ENCODE assay signal across 1 cellular context in the genomic region with DNA sequence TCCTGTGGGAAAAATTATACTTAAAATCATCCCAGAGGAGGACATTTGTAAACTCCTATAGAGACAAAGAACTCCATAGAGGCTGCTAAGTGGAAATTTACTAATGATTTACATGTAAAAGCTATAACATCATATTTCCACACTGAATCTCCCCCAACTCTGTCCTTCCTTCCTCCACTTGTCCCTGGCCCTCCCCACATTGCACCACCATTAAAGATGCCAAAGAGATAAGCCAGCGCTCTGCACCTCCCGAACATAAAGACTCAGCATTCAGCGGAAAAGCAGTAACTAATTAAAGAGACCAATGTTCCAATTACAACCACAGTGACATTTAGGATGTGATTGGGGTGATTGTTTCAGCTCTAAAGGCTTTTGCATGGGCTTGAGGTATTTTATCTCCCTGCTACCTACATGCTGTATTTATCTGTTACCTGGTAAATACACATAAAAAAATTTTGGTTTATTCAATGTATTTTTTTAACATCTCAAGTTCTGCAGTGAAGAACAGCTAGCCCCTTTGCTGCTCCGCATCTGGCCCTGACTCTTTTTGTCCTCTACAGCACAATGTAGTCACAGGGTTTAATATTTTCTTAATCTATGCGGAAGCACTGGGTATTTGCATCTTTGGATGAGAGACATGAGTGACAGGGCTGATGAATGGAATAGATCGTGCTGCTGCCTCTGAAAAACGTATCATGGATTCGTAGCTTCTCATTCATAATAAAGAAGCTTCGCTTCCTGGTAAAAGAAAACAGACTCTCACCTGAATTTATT.
TF ChIP-seq lines count a peak whose summit lies in the region.

No MANE protein-coding gene starts in this region.

TF ChIP-seq in K562, 482 proteins besides CTCF, POLR2A, EP300 and RAD21:
- TF ChIP-seq, protein P1, sequence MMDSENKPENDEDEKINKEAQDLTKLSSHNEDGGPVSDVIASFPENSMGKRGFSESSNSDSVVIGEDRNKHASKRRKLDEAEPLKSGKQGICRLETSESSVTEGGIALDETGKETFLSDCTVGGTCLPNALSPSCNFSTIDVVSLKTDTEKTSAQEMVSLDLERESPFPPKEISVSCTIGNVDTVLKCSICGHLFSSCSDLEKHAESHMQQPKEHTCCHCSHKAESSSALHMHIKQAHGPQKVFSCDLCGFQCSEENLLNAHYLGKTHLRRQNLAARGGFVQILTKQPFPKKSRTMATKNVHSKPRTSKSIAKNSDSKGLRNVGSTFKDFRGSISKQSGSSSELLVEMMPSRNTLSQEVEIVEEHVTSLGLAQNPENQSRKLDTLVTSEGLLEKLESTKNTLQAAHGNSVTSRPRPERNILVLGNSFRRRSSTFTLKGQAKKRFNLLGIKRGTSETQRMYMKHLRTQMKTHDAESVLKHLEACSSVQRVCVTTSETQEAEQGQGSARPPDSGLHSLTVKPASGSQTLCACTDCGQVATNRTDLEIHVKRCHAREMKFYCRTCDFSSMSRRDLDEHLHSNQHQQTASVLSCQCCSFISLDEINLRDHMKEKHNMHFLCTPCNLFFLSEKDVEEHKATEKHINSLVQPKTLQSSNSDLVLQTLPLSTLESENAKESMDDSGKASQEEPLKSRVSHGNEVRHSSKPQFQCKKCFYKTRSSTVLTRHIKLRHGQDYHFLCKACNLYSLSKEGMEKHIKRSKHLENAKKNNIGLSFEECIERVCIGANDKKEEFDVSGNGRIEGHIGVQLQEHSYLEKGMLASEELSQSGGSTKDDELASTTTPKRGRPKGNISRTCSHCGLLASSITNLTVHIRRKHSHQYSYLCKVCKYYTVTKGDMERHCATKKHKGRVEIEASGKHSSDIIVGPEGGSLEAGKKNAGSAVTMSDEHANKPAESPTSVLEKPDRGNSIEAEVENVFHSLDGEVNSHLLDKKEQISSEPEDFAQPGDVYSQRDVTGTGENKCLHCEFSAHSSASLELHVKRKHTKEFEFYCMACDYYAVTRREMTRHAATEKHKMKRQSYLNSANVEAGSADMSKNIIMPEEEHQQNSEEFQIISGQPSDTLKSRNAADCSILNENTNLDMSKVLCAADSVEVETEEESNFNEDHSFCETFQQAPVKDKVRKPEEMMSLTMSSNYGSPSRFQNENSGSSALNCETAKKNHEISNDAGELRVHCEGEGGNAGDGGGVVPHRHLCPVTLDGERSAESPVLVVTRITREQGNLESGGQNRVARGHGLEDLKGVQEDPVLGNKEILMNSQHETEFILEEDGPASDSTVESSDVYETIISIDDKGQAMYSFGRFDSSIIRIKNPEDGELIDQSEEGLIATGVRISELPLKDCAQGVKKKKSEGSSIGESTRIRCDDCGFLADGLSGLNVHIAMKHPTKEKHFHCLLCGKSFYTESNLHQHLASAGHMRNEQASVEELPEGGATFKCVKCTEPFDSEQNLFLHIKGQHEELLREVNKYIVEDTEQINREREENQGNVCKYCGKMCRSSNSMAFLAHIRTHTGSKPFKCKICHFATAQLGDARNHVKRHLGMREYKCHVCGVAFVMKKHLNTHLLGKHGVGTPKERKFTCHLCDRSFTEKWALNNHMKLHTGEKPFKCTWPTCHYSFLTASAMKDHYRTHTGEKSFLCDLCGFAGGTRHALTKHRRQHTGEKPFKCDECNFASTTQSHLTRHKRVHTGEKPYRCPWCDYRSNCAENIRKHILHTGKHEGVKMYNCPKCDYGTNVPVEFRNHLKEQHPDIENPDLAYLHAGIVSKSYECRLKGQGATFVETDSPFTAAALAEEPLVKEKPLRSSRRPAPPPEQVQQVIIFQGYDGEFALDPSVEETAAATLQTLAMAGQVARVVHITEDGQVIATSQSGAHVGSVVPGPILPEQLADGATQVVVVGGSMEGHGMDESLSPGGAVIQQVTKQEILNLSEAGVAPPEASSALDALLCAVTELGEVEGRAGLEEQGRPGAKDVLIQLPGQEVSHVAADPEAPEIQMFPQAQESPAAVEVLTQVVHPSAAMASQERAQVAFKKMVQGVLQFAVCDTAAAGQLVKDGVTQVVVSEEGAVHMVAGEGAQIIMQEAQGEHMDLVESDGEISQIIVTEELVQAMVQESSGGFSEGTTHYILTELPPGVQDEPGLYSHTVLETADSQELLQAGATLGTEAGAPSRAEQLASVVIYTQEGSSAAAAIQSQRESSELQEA (IDR thresholded peaks at IDR 0.05; ENCODE audit: low read depth) = peak; percentile 57; the same call in 1 of the 2 replicates
- TF ChIP-seq, protein P2, sequence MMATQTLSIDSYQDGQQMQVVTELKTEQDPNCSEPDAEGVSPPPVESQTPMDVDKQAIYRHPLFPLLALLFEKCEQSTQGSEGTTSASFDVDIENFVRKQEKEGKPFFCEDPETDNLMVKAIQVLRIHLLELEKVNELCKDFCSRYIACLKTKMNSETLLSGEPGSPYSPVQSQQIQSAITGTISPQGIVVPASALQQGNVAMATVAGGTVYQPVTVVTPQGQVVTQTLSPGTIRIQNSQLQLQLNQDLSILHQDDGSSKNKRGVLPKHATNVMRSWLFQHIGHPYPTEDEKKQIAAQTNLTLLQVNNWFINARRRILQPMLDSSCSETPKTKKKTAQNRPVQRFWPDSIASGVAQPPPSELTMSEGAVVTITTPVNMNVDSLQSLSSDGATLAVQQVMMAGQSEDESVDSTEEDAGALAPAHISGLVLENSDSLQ (IDR thresholded peaks at IDR 0.05) = peak; percentile 50; the same call in 1 of the 2 replicates
- TF ChIP-seq, protein P3, sequence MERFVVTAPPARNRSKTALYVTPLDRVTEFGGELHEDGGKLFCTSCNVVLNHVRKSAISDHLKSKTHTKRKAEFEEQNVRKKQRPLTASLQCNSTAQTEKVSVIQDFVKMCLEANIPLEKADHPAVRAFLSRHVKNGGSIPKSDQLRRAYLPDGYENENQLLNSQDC (CRISPR knock-in tag; IDR thresholded peaks at IDR 0.05) = no peak
- TF ChIP-seq SAFB (IDR thresholded peaks at IDR 0.05; ENCODE audit: borderline replicate concordance, low read depth, low read length) = no peak
